ENCODE assay signal across 9 cellular contexts in genomic region chr3:36792342-36792741, GRCh38. TPM values are rescaled to one million over a fixed set of nuclear protein-coding genes. Genes with fewer than 3 reads are reported as not detected.
DNase-seq lines count a peak whose midpoint lies in the region; ATAC-seq lines count a peak whose summit lies in the region.
"Had no signal": no experiment of that assay in that cellular context is flagged by ENCODE, and none has a peak within 500 bp of the region (broad histone marks: within the 10 kb centered on the region; RNA-seq: fewer than 3 reads in every experiment).

No MANE protein-coding gene starts in this region.

- no peak overlapping the region for H3K27ac ChIP-seq in effector memory CD4-positive, alpha-beta T cell (ENCODE audit: insufficient read depth, low read length, poor library complexity, severe bottlenecking)

- intact Hi-C loops in activated naive CD4-positive, alpha-beta T cell treated with anti-CD3 and anti-CD28 coated beads for 36 hours (cut with micrococcal nuclease): loop anchor here (1.0 kb wide), 2 partner anchors 77 to 166 kb away; no protein-coding TSS in a partner anchor

- no peaks in the 10 kb centered on the region for H3K4me1 Mint-ChIP-seq in activated naive CD4-positive, alpha-beta T cell treated with anti-CD3 and anti-CD28 coated beads for 36 hours (ENCODE audit: low read depth)
- H3K4me1 Mint-ChIP-seq: activated naive CD4-positive, alpha-beta T cell treated with anti-CD3 and anti-CD28 coated beads, Interleukin-2, amount 50 U/mL, for 24 hours had no signal

- H3K9me3 Mint-ChIP-seq in activated naive CD4-positive, alpha-beta T cell treated with anti-CD3 and anti-CD28 coated beads for 36 hours: no peaks in the 10 kb centered on the region
- H3K9me3 Mint-ChIP-seq: activated naive CD4-positive, alpha-beta T cell treated with anti-CD3 and anti-CD28 coated beads, Interleukin-2, amount 50 U/mL, for 24 hours had no signal

- no peaks in the 10 kb centered on the region for H3K27me3 Mint-ChIP-seq in activated naive CD4-positive, alpha-beta T cell treated with anti-CD3 and anti-CD28 coated beads for 36 hours (ENCODE audit: low read depth)
- H3K27me3 Mint-ChIP-seq: activated naive CD4-positive, alpha-beta T cell treated with anti-CD3 and anti-CD28 coated beads, Interleukin-2, amount 50 U/mL, for 24 hours had no signal

- H3K4me3 Mint-ChIP-seq in activated naive CD4-positive, alpha-beta T cell treated with anti-CD3 and anti-CD28 coated beads for 36 hours: no peak overlapping the region
- H3K4me3 Mint-ChIP-seq: activated naive CD4-positive, alpha-beta T cell treated with anti-CD3 and anti-CD28 coated beads, Interleukin-2, amount 50 U/mL, for 24 hours had no signal

- peak; percentile 30 for DNase-seq in activated naive CD4-positive, alpha-beta T cell treated with anti-CD3 and anti-CD28 coated beads for 36 hours
- DNase-seq in activated naive CD4-positive, alpha-beta T cell treated with Interleukin-2 at 50 U/mL for 16 hours: no peak
- peak; percentile 24 for DNase-seq in UCSD-AML1 (lab: John Stamatoyannopoulos, UW; ENCODE audit: unreplicated experiment)
- DNase-seq in islet precursor cell: peak; percentile 74
- no peak for DNase-seq in effector memory CD4-positive, alpha-beta T cell

- H3K4me1 ChIP-seq in effector memory CD4-positive, alpha-beta T cell (ENCODE audit: control insufficient read depth, insufficient read depth, low read length, poor library complexity, severe bottlenecking): no peaks in the 10 kb centered on the region

- CTCF ChIA-PET in activated naive CD4-positive, alpha-beta T cell treated with anti-CD3 and anti-CD28 coated beads for 36 hours (lab: Charles Lee): interaction anchor here (0.6 to 2.3 kb wide), 5 partner anchors 28 to 166 kb away, joined by 3 to 9 read pairs (median 4); no protein-coding TSS in a partner anchor

- peak; percentile 79 for ATAC-seq in HG03432 (IDR thresholded peaks at IDR 0.05; ENCODE audit: unreplicated experiment)
- ATAC-seq in HG03442 (IDR thresholded peaks at IDR 0.05; ENCODE audit: unreplicated experiment): no peak
- ATAC-seq in HG03571 (IDR thresholded peaks at IDR 0.05; ENCODE audit: unreplicated experiment): no peak

- no peaks in the 10 kb centered on the region for H3K9me3 ChIP-seq in effector memory CD4-positive, alpha-beta T cell (ENCODE audit: control insufficient read depth, low read length)

- H3K27ac Mint-ChIP-seq in activated naive CD4-positive, alpha-beta T cell treated with anti-CD3 and anti-CD28 coated beads for 36 hours: no peak overlapping the region
- H3K27ac Mint-ChIP-seq: activated naive CD4-positive, alpha-beta T cell treated with anti-CD3 and anti-CD28 coated beads, Interleukin-2, amount 50 U/mL, for 24 hours had no signal

- no peaks in the 10 kb centered on the region for H3K36me3 ChIP-seq in effector memory CD4-positive, alpha-beta T cell (ENCODE audit: control insufficient read depth, insufficient read depth, low read length)

- no peaks in the 10 kb centered on the region for H3K27me3 ChIP-seq in effector memory CD4-positive, alpha-beta T cell (replicated peaks; ENCODE audit: control insufficient read depth, insufficient read depth, low read length, poor library complexity, severe bottlenecking)

- H3K36me3 Mint-ChIP-seq in activated naive CD4-positive, alpha-beta T cell treated with anti-CD3 and anti-CD28 coated beads for 36 hours (ENCODE audit: low read depth): no peaks in the 10 kb centered on the region
- H3K36me3 Mint-ChIP-seq: activated naive CD4-positive, alpha-beta T cell treated with anti-CD3 and anti-CD28 coated beads, Interleukin-2, amount 50 U/mL, for 24 hours had no signal

- H3K4me3 ChIP-seq in effector memory CD4-positive, alpha-beta T cell (ENCODE audit: insufficient read depth, low read depth, low read length, poor library complexity, severe bottlenecking): no peak overlapping the region

RNA-seq across cellular contexts. Expression of gene DCLK3, which starts 28.0 kb away (rescaled TPM):
- total RNA-seq in activated naive CD4-positive, alpha-beta T cell treated with anti-CD3 and anti-CD28 coated beads for 36 hours: not detected

Comparison
In these comparisons a context has a peak if more than half of its experiments do, and no peak if none do; other contexts are left out.
1. DNase-seq: peak in activated naive CD4-positive, alpha-beta T cell treated with anti-CD3 and anti-CD28 coated beads for 36 hours (single experiment), UCSD-AML1 (single experiment) and islet precursor cell (single experiment); none in activated naive CD4-positive, alpha-beta T cell treated with Interleukin-2 at 50 U/mL for 16 hours (single experiment) and effector memory CD4-positive, alpha-beta T cell (0 of 3).